ENCODE assay signal across 9 cellular contexts in the genomic region with DNA sequence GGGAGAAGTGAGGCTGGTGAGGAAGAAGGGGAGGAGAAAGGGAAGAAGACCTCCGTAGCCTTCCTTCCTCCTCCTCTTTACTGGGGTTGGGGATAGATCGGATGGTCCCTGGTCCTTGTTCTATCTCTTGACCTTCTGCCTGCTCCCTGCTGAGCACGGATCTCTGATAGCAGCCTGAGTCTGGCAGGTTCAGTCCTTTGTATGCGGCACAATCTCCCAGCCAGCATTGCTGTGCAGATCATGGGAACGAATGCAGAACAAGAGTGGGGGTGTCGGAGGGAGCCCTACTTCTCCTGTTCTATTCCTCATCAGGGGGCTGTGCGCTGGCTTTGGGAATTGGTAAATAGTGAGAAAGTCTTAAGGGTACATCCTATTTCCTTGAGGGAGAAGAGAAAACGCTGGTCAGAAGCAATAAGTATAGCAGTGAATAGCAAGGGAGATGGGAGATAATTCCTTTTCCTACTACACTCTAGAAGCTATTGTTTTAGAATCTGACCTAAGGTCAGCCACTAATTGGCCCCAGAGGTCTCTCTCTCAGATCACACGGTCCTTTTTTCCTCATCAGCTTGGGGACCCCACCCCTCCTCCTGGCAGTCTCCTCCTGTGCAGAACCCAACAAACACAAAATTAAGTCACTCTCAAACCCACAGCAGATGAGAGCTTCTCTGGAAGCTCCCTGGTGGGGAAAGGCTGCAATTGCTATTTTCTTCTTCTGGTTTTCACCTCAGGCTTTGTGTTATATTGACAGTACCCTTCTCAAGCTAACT. TPM values are rescaled to one million over a fixed set of nuclear protein-coding genes. Genes with fewer than 3 reads are reported as not detected.
A peak's percentile ranks its signal among the peaks of the same experiment; 100 is the strongest.
DNase-seq lines count a peak whose midpoint lies in the region; ATAC-seq, FAIRE-seq and TF ChIP-seq lines count a peak whose summit lies in the region.
"Had no signal": no experiment of that assay in that cellular context is flagged by ENCODE, and none has a peak within 500 bp of the region (broad histone marks: within the 10 kb centered on the region; RNA-seq: fewer than 3 reads in every experiment).

No MANE protein-coding gene starts in this region.

- TF ChIP-seq CTCF in D721Med (IDR thresholded peaks at IDR 0.05; ENCODE audit: insufficient read depth, missing control alignments) (peak; percentile 23), body of pancreas (IDR thresholded peaks at IDR 0.05) (peak in 3 of 7 experiments; percentile 5 to 19 (median 11))

- no peak for TF ChIP-seq POLR2A in body of pancreas (IDR thresholded peaks at IDR 0.05)

- no peak for FAIRE-seq in D721Med (lab: Jason Lieb, UNC)

- no peak overlapping the region for H3K4me3 ChIP-seq in body of pancreas

- WGBS in body of pancreas, 2 donors = 44 to 45% methylated on average over 9 of the region's 9 CpGs

- no peak for DNase-seq in D721Med (ENCODE audit: insufficient read length, low spot score)
- DNase-seq in body of pancreas = no peak
- DNase-seq in medulla oblongata (ENCODE audit: extremely low spot score) = peak; percentile 10
- no peak for DNase-seq in activated CD4-positive, alpha-beta T cell treated with anti-CD3 and anti-CD28 coated beads, Interleukin-2, amount 50 U/mL, for 1 hour
- no peak for DNase-seq in T-helper 9 cell
- DNase-seq in stimulated activated CD4-positive, alpha-beta T cell treated with anti-CD3 and anti-CD28 coated beads, Interleukin-12 subunit alpha, Interleukin-12 subunit beta, amount 100 ng/mL, for 4 hours = no peak
- no peak for DNase-seq in middle frontal gyrus (ENCODE audit: extremely low spot score, low spot score)
- DNase-seq: activated naive CD8-positive, alpha-beta T cell treated with anti-CD3 and anti-CD28 coated beads, Interleukin-2, amount 10 ng/mL, durations not matched to agents 7 days and 5 days had no signal

- no peaks in the 10 kb centered on the region for H3K36me3 ChIP-seq in body of pancreas (replicated peaks in 1 of 2; ENCODE audit: insufficient read depth in 1 of 2, low read depth in 2 of 2)

- no peaks in the 10 kb centered on the region for H3K9me3 ChIP-seq in body of pancreas

- no peaks in the 10 kb centered on the region for H3K4me1 ChIP-seq in body of pancreas

- ATAC-seq in HG03432 (IDR thresholded peaks at IDR 0.05; ENCODE audit: unreplicated experiment) (peak; percentile 71), body of pancreas (peak; percentile 15)

- no peak overlapping the region for H3K27ac ChIP-seq in body of pancreas

- no peaks in the 10 kb centered on the region for H3K27me3 ChIP-seq in body of pancreas

- intact Hi-C loops in body of pancreas (cut with DNase I) = no loop called here

RNA-seq across cellular contexts. Expression of a gene that starts 41.0 kb away (rescaled TPM):
- 1 to 10 TPM in 1 of 2 donors, under 1 TPM in 1; 0.52 to 1.3 TPM for total RNA-seq in body of pancreas
